In the genomic region with DNA sequence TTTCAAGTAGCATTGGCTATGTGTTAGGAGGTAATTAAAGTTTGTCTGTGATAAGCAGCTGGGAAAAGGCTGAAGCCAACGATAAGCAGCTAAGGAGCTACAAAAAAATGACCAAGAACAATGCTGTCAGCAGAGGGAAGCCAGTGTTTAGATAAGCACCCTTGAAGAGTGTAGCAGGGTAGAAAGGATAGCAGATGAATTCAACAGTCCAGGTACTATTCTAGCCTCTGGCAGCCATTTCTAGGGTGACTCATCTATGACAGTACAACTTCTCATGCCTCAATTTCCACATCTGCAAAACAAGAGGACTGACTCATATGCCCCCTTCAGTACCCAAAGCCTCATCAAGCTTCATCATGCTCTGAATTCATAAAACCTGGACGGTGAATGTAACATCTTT, we compare ENCODE assay signal across 19 cellular contexts.
DNase-seq lines count a peak whose midpoint lies in the region; ATAC-seq, FAIRE-seq and TF ChIP-seq lines count a peak whose summit lies in the region.
"Had no signal": no experiment of that assay in that cellular context is flagged by ENCODE, and none has a peak within 500 bp of the region (broad histone marks: within the 10 kb centered on the region; RNA-seq: fewer than 3 reads in every experiment).

No MANE protein-coding gene starts in this region.

- no peaks in the 10 kb centered on the region for H3K27me3 ChIP-seq in transverse colon
- H3K27me3 ChIP-seq: esophagus squamous epithelium had no signal

- no peak overlapping the region for H3K4me3 ChIP-seq in transverse colon
- H3K4me3 ChIP-seq: esophagus squamous epithelium had no signal

- no peaks in the 10 kb centered on the region for H3K9me3 ChIP-seq in transverse colon
- H3K9me3 ChIP-seq: esophagus squamous epithelium had no signal

- no peak for TF ChIP-seq CTCF in transverse colon (IDR thresholded peaks at IDR 0.05)

- H3K27ac ChIP-seq in epithelial cell of prostate (no peak overlapping the region), transverse colon (no peak overlapping the region)
- H3K27ac ChIP-seq: esophagus squamous epithelium had no signal

- no peaks in the 10 kb centered on the region for H3K36me3 Mint-ChIP-seq in activated naive CD4-positive, alpha-beta T cell treated with anti-CD3 and anti-CD28 coated beads, Interleukin-2, amount 50 U/mL, for 72 hours
- H3K36me3 Mint-ChIP-seq: stimulated activated effector memory CD8-positive, alpha-beta T cell treated with anti-CD3 and anti-CD28 coated beads, Interleukin-12 subunit alpha, Interleukin-12 subunit beta, amount 100 ng/mL, for 72 hours had no signal

- TF ChIP-seq POLR2A in transverse colon (IDR thresholded peaks at IDR 0.05): no peak

- in situ Hi-C loops in transverse colon (cut with MboI; ENCODE audit: low pct_ligation_motif_present in 1 of 4, low pct_unique_long_range_greater_than_20kb in 1 of 4, low sequenced_read_pairs in 3 of 4): no loop called here

- H3K36me3 ChIP-seq in transverse colon: no peaks in the 10 kb centered on the region
- H3K36me3 ChIP-seq: esophagus squamous epithelium had no signal

- peak; percentile 37 to 43 for ATAC-seq in activated naive CD4-positive, alpha-beta T cell treated with anti-CD3 and anti-CD28 coated beads, Interleukin-2, amount 50 U/mL, for 72 hours
- ATAC-seq in stimulated activated naive CD8-positive, alpha-beta T cell treated with anti-CD3 and anti-CD28 coated beads, Interleukin-15, Interleukin-2, amounts not matched to agents 100 U/mL and 50 U/mL, for 24 hours: peak; percentile 73
- ATAC-seq in HG03095 (IDR thresholded peaks at IDR 0.05; ENCODE audit: unreplicated experiment): no peak
- ATAC-seq: HCT116; HepG2; stimulated activated effector memory CD8-positive, alpha-beta T cell treated with anti-CD3 and anti-CD28 coated beads, Interleukin-12 subunit alpha, Interleukin-12 subunit beta, amount 100 ng/mL, for 72 hours had no signal

- no peak for TF ChIP-seq EP300 in transverse colon (IDR thresholded peaks at IDR 0.05; ENCODE audit: low read depth)

- FAIRE-seq in RCC 7860 (lab: Jason Lieb, UNC): no peak
- FAIRE-seq: HepG2 had no signal

- H3K4me1 ChIP-seq in transverse colon: no peaks in the 10 kb centered on the region
- H3K4me1 ChIP-seq: esophagus squamous epithelium had no signal

- no peak overlapping the region for H3K27ac Mint-ChIP-seq in activated naive CD4-positive, alpha-beta T cell treated with anti-CD3 and anti-CD28 coated beads, Interleukin-2, amount 50 U/mL, for 72 hours
- H3K27ac Mint-ChIP-seq: stimulated activated effector memory CD8-positive, alpha-beta T cell treated with anti-CD3 and anti-CD28 coated beads, Interleukin-12 subunit alpha, Interleukin-12 subunit beta, amount 100 ng/mL, for 72 hours had no signal

- peaks cover 4 to 7% of the 10 kb centered on the region in 2 donors for H3K9me3 Mint-ChIP-seq in activated naive CD4-positive, alpha-beta T cell treated with anti-CD3 and anti-CD28 coated beads, Interleukin-2, amount 50 U/mL, for 72 hours

- 40 to 42% methylated on average over 2 of the region's 2 CpGs for WGBS in transverse colon (ENCODE audit: low coverage in 1 of 2), 2 donors

- DNase-seq in activated naive CD4-positive, alpha-beta T cell treated with anti-CD3 and anti-CD28 coated beads, Interleukin-2, amount 50 U/mL, for 72 hours (ENCODE audit: low spot score in 2 of 2): no peak
- DNase-seq in activated naive CD4-positive, alpha-beta T cell (lab: John Stamatoyannopoulos, UW): no peak
- DNase-seq in RCC 7860 (ENCODE audit: low spot score): peak; percentile 45
- DNase-seq in epithelial cell of prostate (ENCODE audit: low read depth, low spot score): peak; percentile 70
- no peak for DNase-seq in stimulated activated naive CD8-positive, alpha-beta T cell treated with anti-CD3 and anti-CD28 coated beads, Interleukin-15, Interleukin-2, amounts not matched to agents 100 U/mL and 50 U/mL, for 24 hours
- DNase-seq in H4 (ENCODE audit: low spot score): no peak
- no peak for DNase-seq in transverse colon
- DNase-seq: activated CD4-positive, alpha-beta T cell treated with anti-CD3 and anti-CD28 coated beads, Interleukin-2, amount 50 U/mL, for 1 hour; activated gamma-delta T cell treated with Interleukin-2 at 50 U/mL for 16 hours; caudate nucleus; DMS153; esophagus squamous epithelium; NCI-H1436 treated with DMSO at 0.1 percent for 48 hours; stimulated activated CD4-positive, alpha-beta T cell treated with anti-CD3 and anti-CD28 coated beads, Interleukin-2, amount 100 ng/mL, for 48 hours; SW 1271 had no signal

- intact Hi-C loops in transverse colon (cut with DNase I; ENCODE audit: low total_unique reads): no loop called here

Comparison
In these comparisons a context has a peak if more than half of its experiments do, and no peak if none do; other contexts are left out.
1. DNase-seq: peak in RCC 7860 (single experiment) and epithelial cell of prostate (single experiment); none in activated naive CD4-positive, alpha-beta T cell treated with anti-CD3 and anti-CD28 coated beads, Interleukin-2, amount 50 U/mL, for 72 hours (0 of 2), activated naive CD4-positive, alpha-beta T cell (0 of 4), stimulated activated naive CD8-positive, alpha-beta T cell treated with anti-CD3 and anti-CD28 coated beads, Interleukin-15, Interleukin-2, amounts not matched to agents 100 U/mL and 50 U/mL, for 24 hours (single experiment), H4 (single experiment) and transverse colon (single experiment).